ENCODE assay signal across 29 cellular contexts in genomic region chr6:84625510-84625909, GRCh38.
A peak's percentile ranks its signal among the peaks of the same experiment; 100 is the strongest.
DNase-seq lines count a peak whose midpoint lies in the region; ATAC-seq, FAIRE-seq and TF ChIP-seq lines count a peak whose summit lies in the region.
"Had no signal": no experiment of that assay in that cellular context is flagged by ENCODE, and none has a peak within 500 bp of the region (broad histone marks: within the 10 kb centered on the region; RNA-seq: fewer than 3 reads in every experiment).

No MANE protein-coding gene starts in this region.

- intact Hi-C loops in MCF 10A (cut with micrococcal nuclease): no loop called here
- intact Hi-C loops in breast epithelium (cut with DNase I; ENCODE audit: low total_unique reads): no loop called here
- intact Hi-C loops in endothelial cell of umbilical vein (cut with micrococcal nuclease): loop anchor here (1.0 kb wide), 1 partner anchor 20 kb away; no protein-coding TSS in a partner anchor

- FAIRE-seq in endothelial cell of umbilical vein (lab: Jason Lieb, UNC): no peak
- FAIRE-seq: GM18507, GM19239 had no signal

- peaks cover 23% of the 10 kb centered on the region for H3K4me1 Mint-ChIP-seq in MCF 10A (ENCODE audit: insufficient read depth, unreplicated experiment)

- no peaks in the 10 kb centered on the region for H3K27me3 Mint-ChIP-seq in MCF 10A (ENCODE audit: insufficient read depth, unreplicated experiment)

- H3K79me2 ChIP-seq in SK-N-SH (ENCODE audit: insufficient read depth): no peaks in the 10 kb centered on the region
- no peaks in the 10 kb centered on the region for H3K79me2 ChIP-seq in endothelial cell of umbilical vein (ENCODE audit: control insufficient read depth, insufficient read depth, low read length)
- H3K79me2 ChIP-seq: hepatocyte had no signal

- H2AFZ ChIP-seq in SK-N-SH (ENCODE audit: low read depth) (peak overlapping the region; percentile 54; the same call in 1 of the 2 replicates), endothelial cell of umbilical vein (ENCODE audit: low read depth, low read length) (no peak overlapping the region)
- H2AFZ ChIP-seq: hepatocyte had no signal

- H4K20me1 ChIP-seq in SK-N-SH (ENCODE audit: insufficient read depth): no peaks in the 10 kb centered on the region
- H4K20me1 ChIP-seq in endothelial cell of umbilical vein (replicated peaks; ENCODE audit: control insufficient read depth, extremely low read depth, insufficient read depth, low read length): no peaks in the 10 kb centered on the region

- no peaks in the 10 kb centered on the region for H3K9me1 ChIP-seq in endothelial cell of umbilical vein (replicated peaks; ENCODE audit: control insufficient read depth, extremely low read depth, insufficient read depth, low read length)

- POLR2A ChIA-PET in MCF 10A (lab: Yijun Ruan, JAX) (no interaction called here), SK-N-SH (lab: Yijun Ruan, JAX) (no interaction called here), endothelial cell of umbilical vein (lab: Charles Lee) (no interaction called here)

- H3K9ac ChIP-seq in SK-N-SH (no peak overlapping the region), endothelial cell of umbilical vein (replicated peaks; ENCODE audit: extremely low read depth, insufficient read depth, low read length) (no peak overlapping the region)

- TF ChIP-seq EP300 in SK-N-SH (IDR thresholded peaks at IDR 0.05; ENCODE audit: borderline replicate concordance in 1 of 2, low read depth in 1 of 2, low read length in 1 of 2): peak in 1 of 2 experiments; percentile 17; a peak in 1 of 4 replicates

- peak overlapping the region; percentile 10 for H3K27ac Mint-ChIP-seq in MCF 10A (ENCODE audit: low read depth, unreplicated experiment)

- BruUV-seq in MCF 10A (replicated peaks; lab: Mats Ljungman, UMichigan) (no TSS peak), endothelial cell of umbilical vein (replicated peaks; lab: Mats Ljungman, UMichigan) (no TSS peak)

- no peak overlapping the region for H3K4me3 Mint-ChIP-seq in MCF 10A (ENCODE audit: unreplicated experiment)

- H3K27me3 ChIP-seq in breast epithelium (no peaks in the 10 kb centered on the region), SK-N-SH (ENCODE audit: insufficient read depth) (no peaks in the 10 kb centered on the region), endothelial cell of umbilical vein (ENCODE audit: control insufficient read depth in 2 of 2, insufficient read depth in 2 of 2, low read length in 2 of 2) (no peaks in the 10 kb centered on the region)
- H3K27me3 ChIP-seq: dorsolateral prefrontal cortex, gastroesophageal sphincter, hepatocyte, ovary, suprapubic skin, upper lobe of left lung had no signal

- TF ChIP-seq POLR2A in breast epithelium (IDR thresholded peaks at IDR 0.05) (no peak), endothelial cell of umbilical vein (IDR thresholded peaks at IDR 0.05; ENCODE audit: low read depth, low read length) (no peak)

- H3K9me2 ChIP-seq in SK-N-SH: no peaks in the 10 kb centered on the region

- H3K27ac ChIP-seq in breast epithelium: no peak overlapping the region
- H3K27ac ChIP-seq in SK-N-SH (ENCODE audit: low read depth in 2 of 2, low read length in 1 of 2): peak overlapping the region; percentile 62 to 73; a peak in 2 of 4 replicates
- no peak overlapping the region for H3K27ac ChIP-seq in endothelial cell of umbilical vein (ENCODE audit: insufficient read depth, low read depth, low read length)
- H3K27ac ChIP-seq: dorsolateral prefrontal cortex, gastroesophageal sphincter, hepatocyte, HL-60, ovary, suprapubic skin, upper lobe of left lung had no signal

- peaks cover 16% of the 10 kb centered on the region for H3K9me3 Mint-ChIP-seq in MCF 10A (ENCODE audit: unreplicated experiment)

- H3K4me2 ChIP-seq in SK-N-SH: no peak overlapping the region
- peak overlapping the region; percentile 62 for H3K4me2 ChIP-seq in endothelial cell of umbilical vein (ENCODE audit: insufficient read depth, low read length)
- H3K4me2 ChIP-seq: hepatocyte had no signal

- CTCF ChIA-PET in MCF 10A (lab: Yijun Ruan, JAX) (interaction anchor here (0.6 kb wide), 1 partner anchor 15 kb away, joined by 3 read pairs; no protein-coding TSS in a partner anchor), SK-N-SH (lab: Yijun Ruan, JAX) (no interaction called here), endothelial cell of umbilical vein (lab: Charles Lee) (interaction anchor here (1.1 to 1.5 kb wide), 2 partner anchors 26 to 138 kb away, joined by 3 to 4 read pairs; no protein-coding TSS in a partner anchor)

- H3K4me3 ChIP-seq in breast epithelium: no peak overlapping the region
- no peak overlapping the region for H3K4me3 ChIP-seq in SK-N-SH (ENCODE audit: low read depth in 2 of 2, low read length in 1 of 2)
- H3K4me3 ChIP-seq in endothelial cell of umbilical vein (replicated peaks in 1 of 3; ENCODE audit: insufficient read depth in 1 of 3, low read depth in 1 of 3, low read length in 3 of 3): no peak overlapping the region
- H3K4me3 ChIP-seq: dorsolateral prefrontal cortex, gastroesophageal sphincter, hepatocyte, ovary, suprapubic skin, upper lobe of left lung had no signal

- H3K9me3 ChIP-seq in breast epithelium (peaks cover 0 to 8% of the 10 kb centered on the region in 2 donors), SK-N-SH (no peaks in the 10 kb centered on the region), endothelial cell of umbilical vein (replicated peaks; ENCODE audit: control insufficient read depth, insufficient read depth, low read length) (no peaks in the 10 kb centered on the region)
- H3K9me3 ChIP-seq: Caco-2, gastroesophageal sphincter, ovary, suprapubic skin, upper lobe of left lung had no signal

- H3F3A ChIP-seq in SK-N-SH (replicated peaks; ENCODE audit: insufficient read depth): peaks cover 19% of the 10 kb centered on the region

- TF ChIP-seq CTCF in MCF 10A (IDR thresholded peaks at IDR 0.05; ENCODE audit: unreplicated experiment) (no peak), breast epithelium (IDR thresholded peaks at IDR 0.05) (no peak), SK-N-SH (IDR thresholded peaks at IDR 0.05) (no peak), endothelial cell of umbilical vein (IDR thresholded peaks at IDR 0.05; ENCODE audit: extremely low read depth in 1 of 2, insufficient read depth in 1 of 2, low read depth in 1 of 2, low read length in 2 of 2) (no peak)

- ATAC-seq in GM19467 (IDR thresholded peaks at IDR 0.05; ENCODE audit: unreplicated experiment) (no peak), GM21576 (IDR thresholded peaks at IDR 0.05; ENCODE audit: unreplicated experiment) (no peak), HG02970 (IDR thresholded peaks at IDR 0.05; ENCODE audit: low FRiP score, unreplicated experiment) (no peak)
- ATAC-seq: gastroesophageal sphincter, left colon had no signal

- DNase-seq in MCF 10A (ENCODE audit: unreplicated experiment) (no peak), breast epithelium (ENCODE audit: low spot score in 2 of 2) (no peak), SK-N-SH (no peak), endothelial cell of umbilical vein (ENCODE audit: low read depth, low spot score) (no peak)
- no peak for DNase-seq in stimulated activated CD8-positive, alpha-beta memory T cell treated with anti-CD3 and anti-CD28 coated beads, Interleukin-4, amount 100 ng/mL, for 48 hours
- DNase-seq: 8988T; activated CD4-positive, alpha-beta T cell treated with anti-CD3 and anti-CD28 coated beads, Interleukin-2, amount 50 U/mL, for 48 hours; activated gamma-delta T cell treated with Interleukin-2 at 50 U/mL for 16 hours; activated T-cell treated with anti-CD3 and anti-CD28 coated beads, Interleukin-2, amount 50 U/mL, for 48 hours; Caco-2; cerebellar nuclear complex; DMS79; dorsolateral prefrontal cortex; left colon; mammary epithelial cell; NCI-H1417 treated with DMSO at 0.1 percent for 48 hours; ovary; RPMI8226; stimulated activated naive CD4-positive, alpha-beta T cell had no signal

- no peak for TF ChIP-seq RAD21 in SK-N-SH (IDR thresholded peaks at IDR 0.05; ENCODE audit: low read length)

- no peaks in the 10 kb centered on the region for H3K36me3 Mint-ChIP-seq in MCF 10A (ENCODE audit: insufficient read depth, unreplicated experiment)

- dilution Hi-C loops in endothelial cell of umbilical vein (cut with MboI; ENCODE audit: extremely low pct_ligation_motif_present, low sequenced_read_pairs): loop anchor here (25.0 kb wide), 1 partner anchor 112 kb away; no protein-coding TSS in a partner anchor

- no peaks in the 10 kb centered on the region for H3K36me3 ChIP-seq in breast epithelium
- H3K36me3 ChIP-seq in SK-N-SH (replicated peaks in 1 of 2; ENCODE audit: control insufficient read depth in 1 of 2, insufficient read depth in 2 of 2, low read length in 1 of 2): no peaks in the 10 kb centered on the region
- H3K36me3 ChIP-seq in endothelial cell of umbilical vein (ENCODE audit: control insufficient read depth in 2 of 2, extremely low read depth in 1 of 2, insufficient read depth in 2 of 2, low read length in 2 of 2): no peaks in the 10 kb centered on the region
- H3K36me3 ChIP-seq: gastroesophageal sphincter, ovary, suprapubic skin, upper lobe of left lung had no signal

- H3K4me1 ChIP-seq in breast epithelium: no peaks in the 10 kb centered on the region
- peaks cover 0 to 15% of the 10 kb centered on the region in 2 experiments; a peak in 3 of 4 replicates for H3K4me1 ChIP-seq in SK-N-SH (ENCODE audit: control insufficient read depth in 1 of 2, insufficient read depth in 2 of 2, low read depth in 1 of 2, low read length in 1 of 2)
- H3K4me1 ChIP-seq in endothelial cell of umbilical vein (ENCODE audit: control insufficient read depth, extremely low read depth, insufficient read depth, low read length): peaks cover 25% of the 10 kb centered on the region
- H3K4me1 ChIP-seq: Caco-2, gastroesophageal sphincter, suprapubic skin, upper lobe of left lung had no signal

TF ChIP-seq in SK-N-SH, 30 proteins besides CTCF, POLR2A, EP300 and RAD21 (continues in another document):
- TF ChIP-seq JUND (IDR thresholded peaks at IDR 0.05): peak; percentile 12; the same call in 1 of the 2 replicates

TF ChIP-seq in endothelial cell of umbilical vein, 7 proteins besides CTCF, POLR2A, EP300 and RAD21:
- TF ChIP-seq POLR2AphosphoS5 (IDR thresholded peaks at IDR 0.05; ENCODE audit: insufficient read depth, low read depth, low read length): no peak
- TF ChIP-seq GATA2 (IDR thresholded peaks at IDR 0.05; ENCODE audit: insufficient read depth, insufficient read length, low read depth, low read length): no peak
- TF ChIP-seq EZH2 (IDR thresholded peaks at IDR 0.05; ENCODE audit: borderline replicate concordance, low read depth, low read length, severe bottlenecking): no peak
- no peak for TF ChIP-seq MYC (IDR thresholded peaks at IDR 0.05; ENCODE audit: low read depth, low read length)
- no peak for TF ChIP-seq MAX (IDR thresholded peaks at IDR 0.05; ENCODE audit: insufficient read depth, insufficient read length)
TF ChIP-seq in endothelial cell of umbilical vein: peak in this region for 0.

Comparison
In these comparisons a context has a peak if more than half of its experiments do, and no peak if none do; other contexts are left out.
1. H3K27ac ChIP-seq: peak in SK-N-SH (2 of 2); none in breast epithelium (0 of 2) and endothelial cell of umbilical vein (single experiment).